Comparison of ENCODE assay signal across 20 cellular contexts in the genomic region with DNA sequence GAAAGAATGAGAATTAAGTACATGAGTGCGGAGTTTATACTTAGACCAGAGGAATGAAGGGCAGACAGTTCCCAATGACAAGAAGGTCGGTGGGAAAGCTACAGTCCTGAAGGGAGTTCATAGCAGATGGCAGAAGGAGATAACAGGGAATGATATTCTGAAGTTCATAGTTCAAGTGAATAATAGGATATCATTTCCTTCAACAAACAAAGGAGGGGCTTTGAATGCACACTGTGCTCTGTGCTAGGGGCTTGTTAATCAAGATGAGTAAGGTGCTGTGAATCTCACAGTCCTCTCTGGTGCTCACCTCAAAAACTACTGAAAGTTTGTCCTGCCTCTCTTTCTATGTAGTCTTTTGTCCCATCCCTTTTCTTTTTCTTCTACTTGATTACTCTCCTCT. TPM values are rescaled to one million over a fixed set of nuclear protein-coding genes. Genes with fewer than 3 reads are reported as not detected.
DNase-seq lines count a peak whose midpoint lies in the region; ATAC-seq and TF ChIP-seq lines count a peak whose summit lies in the region.
"Had no signal": no experiment of that assay in that cellular context is flagged by ENCODE, and none has a peak within 500 bp of the region (broad histone marks: within the 10 kb centered on the region; RNA-seq: fewer than 3 reads in every experiment).

No MANE protein-coding gene starts in this region.

- CTCF ChIA-PET in PC-3 (lab: Charles Lee): interaction anchor here (1.0 kb wide), 1 partner anchor 57 kb away, joined by 3 read pairs; no protein-coding TSS in a partner anchor

- H3K9ac ChIP-seq in PC-3 (ENCODE audit: low read length): peak overlapping the region; percentile 77

- peaks cover 17% of the 10 kb centered on the region for H3K36me3 ChIP-seq in PC-3 (ENCODE audit: low read depth, low read length)
- H3K36me3 ChIP-seq: MG63, SJCRH30 had no signal

- H3K4me3 ChIP-seq in PC-3 (ENCODE audit: low read length) (peak overlapping the region; percentile 34; the same call in 1 of the 2 replicates), foreskin fibroblast (ENCODE audit: low read depth in 1 of 2, low read length in 2 of 2) (no peak overlapping the region)
- H3K4me3 ChIP-seq: MG63, SJCRH30 had no signal

- H3K79me2 ChIP-seq in PC-3 (ENCODE audit: low read length): no peaks in the 10 kb centered on the region

- H3K27ac Mint-ChIP-seq in natural killer cell (peak overlapping the region; percentile 27 to 68), mesothelial cell of epicardium (no peak overlapping the region)
- H3K27ac Mint-ChIP-seq in natural killer cell treated with Interleukin-12 subunit alpha and Interleukin-12 subunit beta and Interleukin-15 and Interleukin-18, amount 100 ng/mL, for 72 hours: peak overlapping the region in 1 of 2 donors; percentile 42
- H3K27ac Mint-ChIP-seq: T-helper 2 cell treated with Interferon-gamma antibody and Interleukin-4, amounts not matched to agents 5 μg/mL and 100 μg/mL, for 36 hours had no signal

- H3K27me3 Mint-ChIP-seq in natural killer cell (ENCODE audit: low read depth in 2 of 2) (no peaks in the 10 kb centered on the region), mesothelial cell of epicardium (ENCODE audit: low read depth) (peaks cover 42% of the 10 kb centered on the region)
- H3K27me3 Mint-ChIP-seq in natural killer cell treated with Interleukin-12 subunit alpha and Interleukin-12 subunit beta and Interleukin-15 and Interleukin-18, amount 100 ng/mL, for 72 hours: no peaks in the 10 kb centered on the region

- H4K20me1 ChIP-seq in PC-3 (ENCODE audit: low read length): no peaks in the 10 kb centered on the region

- H3K27me3 ChIP-seq in PC-3 (ENCODE audit: low read length): no peaks in the 10 kb centered on the region
- H3K27me3 ChIP-seq: SJCRH30 had no signal

- H3K36me3 Mint-ChIP-seq in natural killer cell (no peaks in the 10 kb centered on the region), mesothelial cell of epicardium (no peaks in the 10 kb centered on the region)
- no peaks in the 10 kb centered on the region for H3K36me3 Mint-ChIP-seq in natural killer cell treated with Interleukin-12 subunit alpha and Interleukin-12 subunit beta and Interleukin-15 and Interleukin-18, amount 100 ng/mL, for 72 hours

- no TSS peak for BruUV-seq in PC-3 (replicated peaks; lab: Mats Ljungman, UMichigan)

- no peaks in the 10 kb centered on the region for H3K9me2 ChIP-seq in PC-3 (replicated peaks; ENCODE audit: low read length)

- no peak overlapping the region for H2AFZ ChIP-seq in PC-3 (ENCODE audit: low read length)

- POLR2A ChIA-PET in PC-3 (lab: Charles Lee; ENCODE audit: unreplicated experiment): interaction anchor here (0.6 kb wide), 2 partner anchors 19 to 489 kb away, joined by 3 to 5 read pairs; no protein-coding TSS in a partner anchor

- no peak for ATAC-seq in natural killer cell
- ATAC-seq in natural killer cell treated with Interleukin-12 subunit alpha and Interleukin-12 subunit beta and Interleukin-15 and Interleukin-18, amount 100 ng/mL, for 72 hours: no peak
- ATAC-seq in PC-3: peak; percentile 84
- no peak for ATAC-seq in GM19463 (IDR thresholded peaks at IDR 0.05; ENCODE audit: unreplicated experiment)
- ATAC-seq: activated CD4-positive, CD25-positive, alpha-beta regulatory T cell treated with anti-CD3 and anti-CD28 coated beads, Interleukin-2, amount 50 U/mL, for 24 hours had no signal

- H3K9me3 Mint-ChIP-seq in natural killer cell: no peaks in the 10 kb centered on the region
- no peaks in the 10 kb centered on the region for H3K9me3 Mint-ChIP-seq in natural killer cell treated with Interleukin-12 subunit alpha and Interleukin-12 subunit beta and Interleukin-15 and Interleukin-18, amount 100 ng/mL, for 72 hours
- no peaks in the 10 kb centered on the region for H3K9me3 Mint-ChIP-seq in mesothelial cell of epicardium
- H3K9me3 Mint-ChIP-seq: T-helper 2 cell treated with Interferon-gamma antibody and Interleukin-4, amounts not matched to agents 5 μg/mL and 100 μg/mL, for 36 hours had no signal

- no peak for TF ChIP-seq CTCF in natural killer cell (IDR thresholded peaks at IDR 0.05)
- TF ChIP-seq CTCF in PC-3 (conservative IDR thresholded peaks at IDR 0.05; ENCODE audit: low read depth, low read length): no peak
- no peak for TF ChIP-seq CTCF in foreskin fibroblast (IDR thresholded peaks at IDR 0.05; ENCODE audit: low read depth, low read length)
- no peak for TF ChIP-seq CTCF in mesothelial cell of epicardium (IDR thresholded peaks at IDR 0.05; ENCODE audit: unreplicated experiment)

- peaks cover 39% of the 10 kb centered on the region for H3K4me1 ChIP-seq in PC-3 (ENCODE audit: insufficient read depth, low read length)
- H3K4me1 ChIP-seq: SJCRH30 had no signal

- intact Hi-C loops in natural killer cell (cut with micrococcal nuclease) (no loop called here), PC-3 (cut with micrococcal nuclease) (loop anchor here (1.0 kb wide), 2 partner anchors 19 to 38 kb away; no protein-coding TSS in a partner anchor)

- H3K4me2 ChIP-seq in PC-3 (ENCODE audit: low read length): peak overlapping the region; percentile 70

- no peaks in the 10 kb centered on the region for H3K9me3 ChIP-seq in PC-3 (ENCODE audit: low read length)

- H3F3A ChIP-seq in PC-3 (ENCODE audit: low read length, unreplicated experiment): no peaks in the 10 kb centered on the region

- DNase-seq in natural killer cell: no peak
- DNase-seq in natural killer cell treated with Interleukin-12 subunit alpha and Interleukin-12 subunit beta and Interleukin-15 and Interleukin-18, amount 100 ng/mL, for 72 hours (ENCODE audit: low spot score): no peak
- peak; percentile 86 for DNase-seq in PC-3
- peak; percentile 82 for DNase-seq in left kidney (ENCODE audit: low read depth, low spot score)
- DNase-seq in foreskin fibroblast: no peak
- DNase-seq in mesothelial cell of epicardium (ENCODE audit: low spot score in 2 of 2, unreplicated experiment in 2 of 2): no peak
- no peak for DNase-seq in NCI-H2107 treated with DMSO at 0.1 percent for 48 hours (lab: John Stamatoyannopoulos, UW; ENCODE audit: unreplicated experiment)
- DNase-seq: activated gamma-delta T cell; mesenchymal stem cell; MG63; NCI-H1694; NCI-H510A treated with DMSO at 0.1 percent for 48 hours; SJCRH30; stimulated activated CD4-positive, alpha-beta T cell treated with anti-CD3 and anti-CD28 coated beads, Interleukin-15, amount 100 ng/mL, for 24 hours; stimulated activated naive CD4-positive, alpha-beta T cell treated with Interleukin-2 at 50 U/mL for 16 hours; trophoblast cell had no signal

- H3K4me1 Mint-ChIP-seq in natural killer cell (peaks cover 11 to 22% of the 10 kb centered on the region in 2 donors), mesothelial cell of epicardium (peaks cover 13% of the 10 kb centered on the region)
- H3K4me1 Mint-ChIP-seq in natural killer cell treated with Interleukin-12 subunit alpha and Interleukin-12 subunit beta and Interleukin-15 and Interleukin-18, amount 100 ng/mL, for 72 hours (ENCODE audit: low read depth in 2 of 2): peaks cover 6 to 17% of the 10 kb centered on the region in 2 donors

- H3K4me3 Mint-ChIP-seq in natural killer cell: no peak overlapping the region
- H3K4me3 Mint-ChIP-seq in natural killer cell treated with Interleukin-12 subunit alpha and Interleukin-12 subunit beta and Interleukin-15 and Interleukin-18, amount 100 ng/mL, for 72 hours: no peak overlapping the region
- H3K4me3 Mint-ChIP-seq in mesothelial cell of epicardium: no peak overlapping the region
- H3K4me3 Mint-ChIP-seq: T-helper 2 cell treated with Interferon-gamma antibody and Interleukin-4, amounts not matched to agents 5 μg/mL and 100 μg/mL, for 36 hours had no signal

- peak overlapping the region; percentile 96 for H3K27ac ChIP-seq in PC-3 (ENCODE audit: low read length)
- H3K27ac ChIP-seq: SJCRH30 had no signal

RNA-seq across cellular contexts. Expression of a gene that starts 41.9 kb away (rescaled TPM):
- total RNA-seq in natural killer cell (100 to 1,000 TPM in 2 of 3 donors, 10 to 100 TPM in 1; 86.9 to 136 (median 101) TPM), PC-3 (2014; rRNA removed) (14.1 and 18.4 TPM in 2 replicates), mesothelial cell of epicardium (not detected in 3 replicates)
- 10 to 100 TPM; 34.5 to 44.1 TPM for total RNA-seq in natural killer cell treated with Interleukin-12 subunit alpha and Interleukin-12 subunit beta and Interleukin-15 and Interleukin-18, amount 100 ng/mL, for 72 hours
- total RNA-seq: chondrocyte had no signal

RNA-seq across cellular contexts. Expression of a gene that starts 59.3 kb away (rescaled TPM):
- total RNA-seq in natural killer cell: 10 to 100 TPM in 2 of 3 donors, 1 to 10 TPM in 1; 8.6 to 14.7 (median 14.2) TPM
- 10 to 100 TPM; 17.8 to 21.0 TPM for total RNA-seq in natural killer cell treated with Interleukin-12 subunit alpha and Interleukin-12 subunit beta and Interleukin-15 and Interleukin-18, amount 100 ng/mL, for 72 hours
- total RNA-seq in PC-3 (2014; rRNA removed): 9.0 and 18.5 TPM in 2 replicates
- total RNA-seq in mesothelial cell of epicardium: 24.2 to 28.5 TPM (median 27.8 TPM) in 3 replicates

Comparison
In these comparisons a context has a peak if more than half of its experiments do, and no peak if none do; other contexts are left out.
1. DNase-seq: peak in PC-3 (single experiment) and left kidney (single experiment); none in natural killer cell (single experiment), natural killer cell treated with Interleukin-12 subunit alpha and Interleukin-12 subunit beta and Interleukin-15 and Interleukin-18, amount 100 ng/mL, for 72 hours (single experiment), foreskin fibroblast (0 of 2), mesothelial cell of epicardium (0 of 2) and NCI-H2107 treated with DMSO at 0.1 percent for 48 hours (single experiment).
2. RNA of a gene that starts 41.9 kb away (total RNA-seq): 86.9 to 136 TPM in natural killer cell, 34.5 to 44.1 TPM in natural killer cell treated with Interleukin-12 subunit alpha and Interleukin-12 subunit beta and Interleukin-15 and Interleukin-18, amount 100 ng/mL, for 72 hours and 14.1 to 18.4 TPM in PC-3; not detected in mesothelial cell of epicardium; every median in the first group is over 10 times any median in the second.